Comparison of ENCODE assay signal across 8 cellular contexts in the genomic region with DNA sequence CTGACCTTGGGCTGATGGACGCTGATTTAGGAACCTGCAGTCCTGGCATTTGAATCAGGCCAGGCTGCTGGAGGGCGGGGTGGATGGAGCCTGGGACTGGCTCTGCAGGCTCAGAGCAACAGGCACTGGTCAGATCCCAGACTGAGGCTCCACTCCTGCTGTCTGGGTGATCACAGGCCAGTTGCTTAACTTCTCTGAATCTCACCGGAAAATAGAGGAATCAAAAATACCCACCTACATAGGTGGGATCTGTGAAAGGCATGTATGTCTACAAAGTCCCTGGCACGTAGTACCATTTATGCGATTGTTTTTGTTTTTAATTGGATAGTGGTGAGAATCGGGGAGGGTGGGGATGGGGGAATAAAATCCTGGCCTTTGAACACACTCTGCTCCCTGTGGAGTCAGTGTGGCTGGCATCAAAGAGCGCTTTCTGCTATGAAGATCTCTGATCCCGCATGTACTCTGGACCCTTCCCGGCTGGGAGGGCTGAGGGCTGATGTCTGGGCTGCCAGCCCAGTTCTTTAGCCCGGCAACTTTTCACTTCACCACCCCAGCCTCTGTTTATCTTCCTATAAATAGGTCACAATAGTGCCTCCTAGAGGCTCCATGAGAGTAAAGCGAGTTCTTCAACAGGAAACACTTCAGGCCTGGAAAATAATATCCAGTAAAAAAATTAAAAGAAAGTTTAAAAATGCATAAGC.
DNase-seq lines count a peak whose midpoint lies in the region; ATAC-seq and TF ChIP-seq lines count a peak whose summit lies in the region.
"Had no signal": no experiment of that assay in that cellular context is flagged by ENCODE, and none has a peak within 500 bp of the region (broad histone marks: within the 10 kb centered on the region; RNA-seq: fewer than 3 reads in every experiment).

No MANE protein-coding gene starts in this region.

- no peaks in the 10 kb centered on the region for H3K36me3 Mint-ChIP-seq in CD8-positive, alpha-beta memory T cell

- TF ChIP-seq CTCF in WERI-Rb-1 (IDR thresholded peaks at IDR 0.05; ENCODE audit: low read depth, low read length) = peak; percentile 38

- intact Hi-C loops in left ventricle myocardium superior (cut with micrococcal nuclease) = no loop called here

- H3K9me3 ChIP-seq in WERI-Rb-1 (ENCODE audit: severe bottlenecking) = no peaks in the 10 kb centered on the region
- H3K9me3 ChIP-seq in CD8-positive, alpha-beta memory T cell (ENCODE audit: low read length) = no peaks in the 10 kb centered on the region

- H3K4me1 Mint-ChIP-seq in CD8-positive, alpha-beta memory T cell = no peaks in the 10 kb centered on the region

- peak; percentile 14 for DNase-seq in KBM-7
- DNase-seq in WERI-Rb-1 = peak; percentile 53
- peak; percentile 64 for DNase-seq in left ventricle myocardium superior
- peak; percentile 77 for DNase-seq in superior temporal gyrus (ENCODE audit: extremely low spot score)
- DNase-seq in stimulated activated CD4-positive, alpha-beta T cell treated with anti-CD3 and anti-CD28 coated beads, Interleukin-12 subunit alpha, Interleukin-12 subunit beta, amount 100 ng/mL, for 4 hours = no peak
- no peak for DNase-seq in NCI-H2107 treated with DMSO at 0.1 percent for 48 hours (lab: John Stamatoyannopoulos, UW; ENCODE audit: unreplicated experiment)
- no peak for DNase-seq in CD8-positive, alpha-beta memory T cell

- peak overlapping the region; percentile 54 for H3K27ac ChIP-seq in WERI-Rb-1
- H3K27ac ChIP-seq in CD8-positive, alpha-beta memory T cell (ENCODE audit: low read depth, low read length) = no peak overlapping the region

- peak; percentile 90 for ATAC-seq in left ventricle myocardium superior

- in situ Hi-C loops in KBM-7 (cut with MboI; ENCODE audit: low pct_unique_long_range_greater_than_20kb, low sequenced_read_pairs) = loop anchor here (25.0 kb wide), 2 partner anchors 927 to 1898 kb away; no protein-coding TSS in a partner anchor

- H3K9me3 Mint-ChIP-seq in CD8-positive, alpha-beta memory T cell = peaks cover 0 to 2% (median 0%) of the 10 kb centered on the region in 5 donors
- H3K9me3 Mint-ChIP-seq: dendritic cell treated with granulocyte-macrophage colony-stimulating factor and Interleukin-4, amounts not matched to agents 40 ng/mL and 50 ng/mL, for 4 days had no signal

- H3K27me3 ChIP-seq in WERI-Rb-1 (ENCODE audit: insufficient read depth, low read depth, severe bottlenecking) = no peaks in the 10 kb centered on the region
- H3K27me3 ChIP-seq in CD8-positive, alpha-beta memory T cell (ENCODE audit: insufficient read depth, low read length, poor library complexity, severe bottlenecking) = no peaks in the 10 kb centered on the region

- H3K4me3 ChIP-seq in WERI-Rb-1 (ENCODE audit: low read depth, low read length) = peak overlapping the region; percentile 19
- H3K4me3 ChIP-seq in CD8-positive, alpha-beta memory T cell (ENCODE audit: low read length) = no peak overlapping the region

- no peak overlapping the region for H3K4me3 Mint-ChIP-seq in CD8-positive, alpha-beta memory T cell
- H3K4me3 Mint-ChIP-seq: dendritic cell treated with granulocyte-macrophage colony-stimulating factor and Interleukin-4, amounts not matched to agents 40 ng/mL and 50 ng/mL, for 4 days had no signal

- peaks cover 13 to 28% of the 10 kb centered on the region in 2 donors for H3K27me3 Mint-ChIP-seq in CD8-positive, alpha-beta memory T cell

- H3K36me3 ChIP-seq in WERI-Rb-1 = no peaks in the 10 kb centered on the region
- H3K36me3 ChIP-seq in CD8-positive, alpha-beta memory T cell (ENCODE audit: insufficient read depth, low read length) = no peaks in the 10 kb centered on the region

- POLR2A ChIA-PET in CD8-positive, alpha-beta memory T cell (lab: Charles Lee) = no interaction called here

- no peaks in the 10 kb centered on the region for H3K4me1 ChIP-seq in CD8-positive, alpha-beta memory T cell (ENCODE audit: insufficient read depth, low read length)

- H3K27ac Mint-ChIP-seq in CD8-positive, alpha-beta memory T cell = no peak overlapping the region
- H3K27ac Mint-ChIP-seq: dendritic cell treated with granulocyte-macrophage colony-stimulating factor and Interleukin-4, amounts not matched to agents 40 ng/mL and 50 ng/mL, for 4 days had no signal

- CTCF ChIA-PET in CD8-positive, alpha-beta memory T cell (lab: Charles Lee) = interaction anchor here (1.6 to 2.3 kb wide), 2 partner anchors 11 kb away, joined by 4 to 9 read pairs; no protein-coding TSS in a partner anchor

Comparison
In these comparisons a context has a peak if more than half of its experiments do, and no peak if none do; other contexts are left out.
1. DNase-seq: peak in KBM-7 (single experiment), WERI-Rb-1 (single experiment), left ventricle myocardium superior (single experiment) and superior temporal gyrus (single experiment); none in stimulated activated CD4-positive, alpha-beta T cell treated with anti-CD3 and anti-CD28 coated beads, Interleukin-12 subunit alpha, Interleukin-12 subunit beta, amount 100 ng/mL, for 4 hours (single experiment), NCI-H2107 treated with DMSO at 0.1 percent for 48 hours (single experiment) and CD8-positive, alpha-beta memory T cell (0 of 5).